1 cellular context compared by ENCODE assay signal in genomic region chr1:207025144-207025880, GRCh38.
TF ChIP-seq lines count a peak whose summit lies in the region.

No MANE protein-coding gene starts in this region.

TF ChIP-seq in K562, 482 proteins besides CTCF, POLR2A, EP300 and RAD21 (continued from another document and continues in another):
- TF ChIP-seq RREB1 (CRISPR knock-in tag; IDR thresholded peaks at IDR 0.05) (peak; percentile 85; the same call in 1 of the 2 replicates), CLOCK (CRISPR knock-in tag; IDR thresholded peaks at IDR 0.05; ENCODE audit: borderline replicate concordance) (peak; percentile 89; the same call in 1 of the 2 replicates), RFX7 (CRISPR knock-in tag; IDR thresholded peaks at IDR 0.05) (no peak; the same call in 1 of the 2 replicates), PML (IDR thresholded peaks at IDR 0.05; ENCODE audit: low read length) (no peak), MBD2 (IDR thresholded peaks at IDR 0.05; ENCODE audit: borderline replicate concordance, low read depth) (no peak), ELK3 (CRISPR knock-in tag; IDR thresholded peaks at IDR 0.05) (0 out of 2 replicates have a peak, but pooled peaks have one; percentile 39), ZNF239 (CRISPR knock-in tag; IDR thresholded peaks at IDR 0.05) (peak; percentile 62), NFE2L1 (tag; IDR thresholded peaks at IDR 0.05; ENCODE audit: borderline replicate concordance, low read depth) (no peak), ZNF583 (CRISPR knock-in tag; IDR thresholded peaks at IDR 0.05) (peak; percentile 88), ARID3B (CRISPR knock-in tag; IDR thresholded peaks at IDR 0.05; ENCODE audit: borderline replicate concordance) (no peak), MTA2 (IDR thresholded peaks at IDR 0.05; ENCODE audit: low read depth) (no peak), KLF10 (CRISPR knock-in tag; IDR thresholded peaks at IDR 0.05) (no peak), ZNF445 (CRISPR knock-in tag; IDR thresholded peaks at IDR 0.05; ENCODE audit: low read depth) (peak; percentile 69; the same call in 1 of the 2 replicates), LEF1 (IDR thresholded peaks at IDR 0.05) (0 out of 2 replicates have a peak, but pooled peaks have one; percentile 28), POLR2H (tag; IDR thresholded peaks at IDR 0.05; ENCODE audit: low read depth) (no peak), ADNP (tag; IDR thresholded peaks at IDR 0.05) (no peak), WHSC1 (IDR thresholded peaks at IDR 0.05; ENCODE audit: low read length) (peak; percentile 50), SRSF3 (IDR thresholded peaks at IDR 0.05; ENCODE audit: insufficient read depth, low read length) (no peak), NCOA4 (IDR thresholded peaks at IDR 0.05; ENCODE audit: partially characterized antibody) (no peak), ZNF696 (CRISPR knock-in tag; conservative IDR thresholded peaks at IDR 0.05) (no peak), MLLT1 (IDR thresholded peaks at IDR 0.05) (no peak), MEF2A (IDR thresholded peaks at IDR 0.05; ENCODE audit: control insufficient read depth, low read depth, low read length) (no peak), STAT5A (IDR thresholded peaks at IDR 0.05; ENCODE audit: borderline replicate concordance, low read length) (0 out of 2 replicates have a peak, but pooled peaks have one; percentile 6), PREB (CRISPR knock-in tag; IDR thresholded peaks at IDR 0.05) (0 out of 2 replicates have a peak, but pooled peaks have one; percentile 71), ZEB2 (IDR thresholded peaks at IDR 0.05) (no peak), GABPB1 (CRISPR knock-in tag; IDR thresholded peaks at IDR 0.05) (peak; percentile 14; the same call in 1 of the 2 replicates), TSHZ1 (CRISPR knock-in tag; IDR thresholded peaks at IDR 0.05) (peak; percentile 86), FOXO4 (CRISPR knock-in tag; IDR thresholded peaks at IDR 0.05) (peak; percentile 91; the same call in 1 of the 2 replicates), ZNF699 (CRISPR knock-in tag; IDR thresholded peaks at IDR 0.05; ENCODE audit: insufficient replicate concordance) (no peak), GATAD2A (IDR thresholded peaks at IDR 0.05) (no peak; the same call in 1 of the 2 replicates), ZNF143 (CRISPR knock-in tag; IDR thresholded peaks at IDR 0.05) (no peak), POLR3A (IDR thresholded peaks at IDR 0.05; ENCODE audit: borderline replicate concordance, extremely low read depth, insufficient read depth, insufficient read length) (no peak), NFIX (CRISPR knock-in tag; IDR thresholded peaks at IDR 0.05; ENCODE audit: low read depth) (peak; percentile 20; the same call in 1 of the 2 replicates), HIVEP1 (CRISPR knock-in tag; IDR thresholded peaks at IDR 0.05) (peak; percentile 68), SMAD3 (CRISPR knock-in tag; conservative IDR thresholded peaks at IDR 0.05) (peak; percentile 87; the same call in 1 of the 2 replicates), RBBP5 (IDR thresholded peaks at IDR 0.05; ENCODE audit: borderline replicate concordance, insufficient read depth, low read length, poor library complexity, severe bottlenecking) (no peak)
